8 cellular contexts compared by ENCODE assay signal in the genomic region with DNA sequence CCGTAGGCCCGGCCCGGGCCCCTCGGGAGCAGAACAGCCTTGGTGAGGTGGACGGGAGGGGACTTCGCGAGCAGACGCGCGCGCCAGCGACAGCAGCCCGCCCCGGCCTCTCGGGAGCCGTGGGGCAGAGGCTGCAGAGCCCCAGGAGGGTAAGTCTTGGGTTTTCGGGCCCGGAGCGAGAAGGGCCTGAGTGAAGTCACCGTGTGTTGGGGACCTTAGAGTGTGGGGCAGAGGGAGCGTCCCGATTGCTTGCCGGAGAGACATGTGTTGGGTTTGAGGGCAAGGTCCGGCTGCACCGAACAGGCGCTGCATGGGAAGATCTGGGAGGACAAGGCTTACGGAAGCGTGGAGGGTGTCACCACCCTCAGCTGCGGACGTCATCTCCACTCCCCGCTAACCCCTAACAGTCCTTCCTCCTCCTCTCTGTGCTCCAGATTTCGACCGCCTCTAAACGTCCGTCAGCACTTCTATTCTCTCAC. TPM values are rescaled to one million over a fixed set of nuclear protein-coding genes. Genes with fewer than 3 reads are reported as not detected.
DNase-seq lines count a peak whose midpoint lies in the region; ATAC-seq, FAIRE-seq and TF ChIP-seq lines count a peak whose summit lies in the region.
"Not testable (repeated sequence)": the region's sequence is repeated elsewhere in the genome, so short reads cannot be mapped to it uniquely, and the experiment has no call there.

No MANE protein-coding gene starts in this region.

- H3K4me3 ChIP-seq in MG63: peak overlapping the region; percentile 56

- peak overlapping the region; percentile 93 to 96 (median 94) for H3K4me3 Mint-ChIP-seq in T-cell
- peak overlapping the region; percentile 92 for H3K4me3 Mint-ChIP-seq in activated naive CD4-positive, alpha-beta T cell treated with anti-CD3 and anti-CD28 coated beads, Interleukin-2, amount 50 U/mL, for 24 hours

- DNase-seq in AG09319 (ENCODE audit: extremely low read depth, low read depth) (peak; percentile 24), GM19239 (ENCODE audit: insufficient read length, low spot score) (peak; percentile 12), MG63 (peak; percentile 45), T-cell (peak in 33 of 34 experiments; percentile 0 to 54 (median 25)), fibroblast of peridontal ligament (ENCODE audit: extremely low read depth) (peak; percentile 64), midbrain (lab: John Stamatoyannopoulos, UW) (peak; percentile 33)
- peak; percentile 40 for DNase-seq in stimulated activated CD4-positive, alpha-beta T cell treated with anti-CD3 and anti-CD28 coated beads, Interleukin-4, amount 100 ng/mL, for 24 hours

- H3K4me1 Mint-ChIP-seq in T-cell: peaks cover 20 to 32% (median 29%) of the 10 kb centered on the region in 3 donors
- H3K4me1 Mint-ChIP-seq in activated naive CD4-positive, alpha-beta T cell treated with anti-CD3 and anti-CD28 coated beads, Interleukin-2, amount 50 U/mL, for 24 hours: peaks cover 10% of the 10 kb centered on the region

- CTCF ChIA-PET in T-cell (lab: Charles Lee): not testable (repeated sequence)

- not testable (repeated sequence) for TF ChIP-seq CTCF in AG09319 (IDR thresholded peaks at IDR 0.05; ENCODE audit: low read depth, low read length)

- POLR2A ChIA-PET in T-cell (lab: Charles Lee): not testable (repeated sequence)

- peak overlapping the region; percentile 82 to 88 for H3K27ac Mint-ChIP-seq in T-cell
- H3K27ac Mint-ChIP-seq in activated naive CD4-positive, alpha-beta T cell treated with anti-CD3 and anti-CD28 coated beads, Interleukin-2, amount 50 U/mL, for 24 hours: peak overlapping the region; percentile 90

- not testable (repeated sequence) for H3K27me3 Mint-ChIP-seq in T-cell; activated naive CD4-positive, alpha-beta T cell treated with anti-CD3 and anti-CD28 coated beads, Interleukin-2, amount 50 U/mL, for 24 hours

- peak; percentile 8 to 24 (median 15) for ATAC-seq in T-cell (replicated peaks in 1 of 4)

- not testable (repeated sequence) for H3K9me3 Mint-ChIP-seq in T-cell; activated naive CD4-positive, alpha-beta T cell treated with anti-CD3 and anti-CD28 coated beads, Interleukin-2, amount 50 U/mL, for 24 hours

- H3K36me3 ChIP-seq in MG63: not testable (repeated sequence)

- FAIRE-seq in GM19239 (lab: Jason Lieb, UNC): not testable (repeated sequence)

- not testable (repeated sequence) for H3K27me3 ChIP-seq in MG63

- H3K36me3 Mint-ChIP-seq in T-cell; activated naive CD4-positive, alpha-beta T cell treated with anti-CD3 and anti-CD28 coated beads, Interleukin-2, amount 50 U/mL, for 24 hours: not testable (repeated sequence)

- H3K9me3 ChIP-seq in MG63: not testable (repeated sequence)

RNA-seq across cellular contexts. Expression of a gene that starts 45.1 kb away (rescaled TPM):
- total RNA-seq in MG63 (2014; rRNA removed; shearing (Covaris generic); ENCODE audit: low replicate concordance): 1.2 and 1.8 TPM in 2 replicates
- 10 to 100 TPM; 58.4 to 68.6 (median 65.9) TPM for total RNA-seq in T-cell

RNA-seq across cellular contexts. Expression of a gene that starts 51.8 kb away (rescaled TPM):
- 0.52 and 3.6 TPM in 2 replicates for total RNA-seq in MG63 (2014; rRNA removed; shearing (Covaris generic); ENCODE audit: low replicate concordance)
- 1 to 10 TPM; 3.7 to 7.3 (median 5.7) TPM for total RNA-seq in T-cell

Comparison
In these comparisons a context has a peak if more than half of its experiments do, and no peak if none do; other contexts are left out.
1. Peak in every context shown above with its lines: DNase-seq, ATAC-seq and H3K4me3 ChIP-seq.
2. DNase-seq: peak in every context shown above with its lines; median percentile 64 in fibroblast of peridontal ligament; 45 in MG63; 40 in stimulated activated CD4-positive, alpha-beta T cell treated with anti-CD3 and anti-CD28 coated beads, Interleukin-4, amount 100 ng/mL, for 24 hours; 33 in midbrain; 25 in T-cell; 24 in AG09319; 12 in GM19239.
3. RNA of a gene that starts 45.1 kb away (total RNA-seq): 58.4 to 68.6 TPM in T-cell; 1.2 to 1.8 TPM in MG63; every median in the first group is over 10 times any median in the second.